ENCODE assay signal across 1 cellular context in genomic region chr1:117171900-117172501, GRCh38.
TF ChIP-seq lines count a peak whose summit lies in the region.

No MANE protein-coding gene starts in this region.

TF ChIP-seq in HepG2, 621 proteins besides CTCF, POLR2A, EP300 and RAD21 (continued from another document):
- TF ChIP-seq ZNF318 (CRISPR knock-in tag; IDR thresholded peaks at IDR 0.05) (no peak), NR2C2 (CRISPR knock-in tag; IDR thresholded peaks at IDR 0.05; ENCODE audit: borderline replicate concordance) (0 out of 2 replicates have a peak, but pooled peaks have one; percentile 16), NR2F1 (CRISPR knock-in tag; IDR thresholded peaks at IDR 0.05) (peak in 1 of 2 experiments; percentile 34; a peak in 1 of 4 replicates), SOX6 (IDR thresholded peaks at IDR 0.05) (no peak), SOX6 (CRISPR knock-in tag; IDR thresholded peaks at IDR 0.05) (peak; percentile 66), XRCC5 (optimal IDR thresholded peaks at IDR 0.05; ENCODE audit: low read length) (peak; percentile 44), PLRG1 (conservative IDR thresholded peaks at IDR 0.05) (no peak), TP53 (CRISPR knock-in tag; conservative IDR thresholded peaks at IDR 0.05) (no peak), CBX1 (IDR thresholded peaks at IDR 0.05; ENCODE audit: low read depth) (no peak), LCORL (IDR thresholded peaks at IDR 0.05) (no peak), LCORL (CRISPR knock-in tag; IDR thresholded peaks at IDR 0.05) (no peak), FOSL2 (CRISPR knock-in tag; IDR thresholded peaks at IDR 0.05) (peak; percentile 41), ZNF441 (CRISPR knock-in tag; IDR thresholded peaks at IDR 0.05; ENCODE audit: borderline replicate concordance) (0 out of 2 replicates have a peak, but pooled peaks have one; percentile 49), ZNF44 (CRISPR knock-in tag; IDR thresholded peaks at IDR 0.05) (no peak), SOX13 (IDR thresholded peaks at IDR 0.05) (no peak), SOX13 (CRISPR knock-in tag; conservative IDR thresholded peaks at IDR 0.05 in 1 of 2, IDR thresholded peaks at IDR 0.05 in 1 of 2) (peak in 1 of 2 experiments; percentile 77; a peak in 2 of 4 replicates), SOX5 (CRISPR knock-in tag; IDR thresholded peaks at IDR 0.05; ENCODE audit: borderline replicate concordance) (peak; percentile 39; the same call in 1 of the 2 replicates), FOXJ3 (CRISPR knock-in tag; IDR thresholded peaks at IDR 0.05; ENCODE audit: borderline replicate concordance) (no peak), MEIS2 (CRISPR knock-in tag; IDR thresholded peaks at IDR 0.05) (no peak), EZH2 (conservative IDR thresholded peaks at IDR 0.05; ENCODE audit: low read depth, low read length) (no peak)
- TF ChIP-seq, protein P1, sequence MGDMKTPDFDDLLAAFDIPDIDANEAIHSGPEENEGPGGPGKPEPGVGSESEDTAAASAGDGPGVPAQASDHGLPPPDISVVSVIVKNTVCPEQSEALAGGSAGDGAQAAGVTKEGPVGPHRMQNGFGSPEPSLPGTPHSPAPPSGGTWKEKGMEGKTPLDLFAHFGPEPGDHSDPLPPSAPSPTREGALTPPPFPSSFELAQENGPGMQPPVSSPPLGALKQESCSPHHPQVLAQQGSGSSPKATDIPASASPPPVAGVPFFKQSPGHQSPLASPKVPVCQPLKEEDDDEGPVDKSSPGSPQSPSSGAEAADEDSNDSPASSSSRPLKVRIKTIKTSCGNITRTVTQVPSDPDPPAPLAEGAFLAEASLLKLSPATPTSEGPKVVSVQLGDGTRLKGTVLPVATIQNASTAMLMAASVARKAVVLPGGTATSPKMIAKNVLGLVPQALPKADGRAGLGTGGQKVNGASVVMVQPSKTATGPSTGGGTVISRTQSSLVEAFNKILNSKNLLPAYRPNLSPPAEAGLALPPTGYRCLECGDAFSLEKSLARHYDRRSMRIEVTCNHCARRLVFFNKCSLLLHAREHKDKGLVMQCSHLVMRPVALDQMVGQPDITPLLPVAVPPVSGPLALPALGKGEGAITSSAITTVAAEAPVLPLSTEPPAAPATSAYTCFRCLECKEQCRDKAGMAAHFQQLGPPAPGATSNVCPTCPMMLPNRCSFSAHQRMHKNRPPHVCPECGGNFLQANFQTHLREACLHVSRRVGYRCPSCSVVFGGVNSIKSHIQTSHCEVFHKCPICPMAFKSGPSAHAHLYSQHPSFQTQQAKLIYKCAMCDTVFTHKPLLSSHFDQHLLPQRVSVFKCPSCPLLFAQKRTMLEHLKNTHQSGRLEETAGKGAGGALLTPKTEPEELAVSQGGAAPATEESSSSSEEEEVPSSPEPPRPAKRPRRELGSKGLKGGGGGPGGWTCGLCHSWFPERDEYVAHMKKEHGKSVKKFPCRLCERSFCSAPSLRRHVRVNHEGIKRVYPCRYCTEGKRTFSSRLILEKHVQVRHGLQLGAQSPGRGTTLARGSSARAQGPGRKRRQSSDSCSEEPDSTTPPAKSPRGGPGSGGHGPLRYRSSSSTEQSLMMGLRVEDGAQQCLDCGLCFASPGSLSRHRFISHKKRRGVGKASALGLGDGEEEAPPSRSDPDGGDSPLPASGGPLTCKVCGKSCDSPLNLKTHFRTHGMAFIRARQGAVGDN (CRISPR knock-in tag; IDR thresholded peaks at IDR 0.05) = 0 out of 2 replicates have a peak, but pooled peaks have one; percentile 16
TF ChIP-seq in HepG2: peak in this region for 12.
